20 cellular contexts compared by ENCODE assay signal in the genomic region with DNA sequence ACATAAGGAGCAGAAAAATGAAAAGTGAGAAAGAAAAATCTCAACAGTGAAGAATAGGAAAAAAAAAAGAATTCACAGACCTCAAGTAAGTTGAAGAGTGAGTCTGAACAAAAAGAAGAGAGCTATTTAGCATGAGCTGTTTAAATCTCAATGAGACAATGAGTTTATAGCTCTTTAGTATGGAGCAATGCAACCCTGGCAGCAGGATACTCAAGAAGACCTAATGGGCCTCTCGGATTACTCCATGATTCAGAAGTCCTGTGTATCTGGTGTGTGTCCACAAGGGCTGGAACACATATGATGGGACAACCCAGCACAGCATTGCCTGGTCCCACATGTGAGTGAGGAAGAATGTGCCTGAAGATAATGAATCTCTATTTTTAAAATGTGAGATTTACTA.
DNase-seq lines count a peak whose midpoint lies in the region; ATAC-seq and TF ChIP-seq lines count a peak whose summit lies in the region.
"Had no signal": no experiment of that assay in that cellular context is flagged by ENCODE, and none has a peak within 500 bp of the region (broad histone marks: within the 10 kb centered on the region; RNA-seq: fewer than 3 reads in every experiment).

No MANE protein-coding gene starts in this region.

- H3K36me3 Mint-ChIP-seq in H9 (ENCODE audit: insufficient read depth in 1 of 3, low read depth in 3 of 3), result peaks cover 0 to 9% (median 7%) of the 10 kb centered on the region in 3 experiments; a peak in 5 of 7 replicates
- no peaks in the 10 kb centered on the region for H3K36me3 Mint-ChIP-seq in neural progenitor cell
- H3K36me3 Mint-ChIP-seq: CD4-positive, CD25-positive, alpha-beta regulatory T cell had no signal

- H2BK20ac ChIP-seq in H9 (ENCODE audit: low read depth, low read length, poor library complexity, severe bottlenecking), result no peak overlapping the region

- H3F3A ChIP-seq in neural progenitor cell (ENCODE audit: low read depth), result no peaks in the 10 kb centered on the region

- H3K79me1 ChIP-seq in H9 (ENCODE audit: insufficient read depth, low read depth, low read length, poor library complexity, severe bottlenecking), result no peaks in the 10 kb centered on the region

- ATAC-seq in GM19452 (IDR thresholded peaks at IDR 0.05; ENCODE audit: unreplicated experiment), result no peak

- H3K4me1 Mint-ChIP-seq in H9, result peaks cover 15 to 18% of the 10 kb centered on the region in 2 experiments
- peaks cover 11% of the 10 kb centered on the region for H3K4me1 Mint-ChIP-seq in neural progenitor cell
- H3K4me1 Mint-ChIP-seq: B cell; CD4-positive, CD25-positive, alpha-beta regulatory T cell had no signal

- H3K4me2 ChIP-seq in H9 (ENCODE audit: insufficient read depth, insufficient read length, low read length), result no peak overlapping the region
- no peak overlapping the region for H3K4me2 ChIP-seq in neural progenitor cell
- H3K4me2 ChIP-seq: PC-9 had no signal

- H3K27me3 Mint-ChIP-seq in H9 (ENCODE audit: low read depth) (no peaks in the 10 kb centered on the region), neural progenitor cell (ENCODE audit: insufficient read depth, low read depth) (peaks cover 2% of the 10 kb centered on the region)
- H3K27me3 Mint-ChIP-seq: B cell; CD4-positive, CD25-positive, alpha-beta regulatory T cell had no signal

- no peak overlapping the region for H4K91ac ChIP-seq in H9 (ENCODE audit: insufficient read length, low read depth, low read length)

- peaks cover 0 to 5% of the 10 kb centered on the region in 2 experiments; a peak in 2 of 5 replicates for H3K9me3 Mint-ChIP-seq in H9
- no peaks in the 10 kb centered on the region for H3K9me3 Mint-ChIP-seq in neural progenitor cell
- H3K9me3 Mint-ChIP-seq: HFFc6 had no signal

- H3K9ac ChIP-seq in H9 (ENCODE audit: extremely low read depth, insufficient read length, low read length), result no peak overlapping the region
- no peak overlapping the region for H3K9ac ChIP-seq in NT2/D1 (ENCODE audit: insufficient read length, low read depth)
- no peak overlapping the region for H3K9ac ChIP-seq in neural progenitor cell

- no peaks in the 10 kb centered on the region for H3K27me3 ChIP-seq in H9 (ENCODE audit: insufficient read depth, low read length)
- H3K27me3 ChIP-seq in NT2/D1 (ENCODE audit: insufficient read depth, insufficient read length), result no peaks in the 10 kb centered on the region
- H3K27me3 ChIP-seq in neural progenitor cell, result no peaks in the 10 kb centered on the region
- H3K27me3 ChIP-seq: MG63, SJSA1 had no signal

- no peak overlapping the region for H3T11ph ChIP-seq in H9 (ENCODE audit: low read length)

- H3K4me3 ChIP-seq in NT2/D1 (ENCODE audit: insufficient read length, low read depth), result no peak overlapping the region
- no peak overlapping the region for H3K4me3 ChIP-seq in neural progenitor cell
- H3K4me3 ChIP-seq: MG63, PC-9, SJSA1 had no signal

- no peak overlapping the region for H4K5ac ChIP-seq in H9 (ENCODE audit: insufficient read length, low read depth, low read length)

- H2AFZ ChIP-seq in H9 (ENCODE audit: low read length) (no peak overlapping the region), neural progenitor cell (replicated peaks) (no peak overlapping the region)
- H2AFZ ChIP-seq: PC-9 had no signal

- no peak overlapping the region for H2BK5ac ChIP-seq in H9 (ENCODE audit: insufficient read length, low read length)

- H2BK15ac ChIP-seq in H9 (ENCODE audit: low read depth, low read length), result no peak overlapping the region

- H4K20me1 ChIP-seq in H9 (ENCODE audit: control insufficient read depth, insufficient read depth, insufficient read length), result no peaks in the 10 kb centered on the region
- no peaks in the 10 kb centered on the region for H4K20me1 ChIP-seq in neural progenitor cell (ENCODE audit: low read depth)

- no peak overlapping the region for H2AK5ac ChIP-seq in H9 (ENCODE audit: insufficient read length, low read length)

- H2BK120ac ChIP-seq in H9 (ENCODE audit: low read depth, low read length, poor library complexity, severe bottlenecking), result no peak overlapping the region

- no CpG with 5 or more reads among the region's 1 CpG for WGBS in H9 (ENCODE audit: extremely low coverage, insufficient read length, low lambda C conversion rate)

- no peak overlapping the region for H4K8ac ChIP-seq in H9 (replicated peaks; ENCODE audit: insufficient read length, low read depth, low read length)

- no peak overlapping the region for H3K56ac ChIP-seq in H9 (ENCODE audit: insufficient read length, low read depth, low read length)

- H3K79me2 ChIP-seq in H9 (ENCODE audit: insufficient read depth, low read length), result no peaks in the 10 kb centered on the region
- H3K79me2 ChIP-seq in neural progenitor cell (ENCODE audit: low read depth), result no peaks in the 10 kb centered on the region

- no peak overlapping the region for H3K18ac ChIP-seq in H9 (ENCODE audit: insufficient read length, low read depth, low read length)

- H3K9me3 ChIP-seq in H9 (ENCODE audit: control insufficient read depth, low read depth, low read length) (no peaks in the 10 kb centered on the region), NT2/D1 (ENCODE audit: insufficient read depth, low read length) (no peaks in the 10 kb centered on the region), neural progenitor cell (ENCODE audit: low read depth) (no peaks in the 10 kb centered on the region)
- H3K9me3 ChIP-seq: MG63, SJSA1 had no signal

- H3K14ac ChIP-seq in H9 (ENCODE audit: insufficient read depth, low read length), result no peak overlapping the region

- no peak overlapping the region for H3K27ac ChIP-seq in H9 (ENCODE audit: insufficient read length, low read depth, low read length)
- no peak overlapping the region for H3K27ac ChIP-seq in neural progenitor cell
- H3K27ac ChIP-seq: PC-9, SJSA1 had no signal

- H3K27ac Mint-ChIP-seq in H9 (peak overlapping the region; percentile 2 to 89 (median 17); a peak in 3 of 7 replicates), neural progenitor cell (no peak overlapping the region)
- H3K27ac Mint-ChIP-seq: B cell; CD4-positive, CD25-positive, alpha-beta regulatory T cell; HFFc6 had no signal

- H3K4me1 ChIP-seq in H9 (ENCODE audit: insufficient read depth, low read length) (no peaks in the 10 kb centered on the region; the same call in 1 of the 2 replicates), NT2/D1 (ENCODE audit: insufficient read depth, insufficient read length) (no peaks in the 10 kb centered on the region), neural progenitor cell (peaks cover 6% of the 10 kb centered on the region)
- H3K4me1 ChIP-seq: SJSA1 had no signal

- H2BK12ac ChIP-seq in H9 (ENCODE audit: insufficient read length, low read depth, low read length), result no peak overlapping the region

- TF ChIP-seq CTCF in H9 (conservative IDR thresholded peaks at IDR 0.05) (no peak), neural progenitor cell (IDR thresholded peaks at IDR 0.05) (no peak)

- H3K4me3 Mint-ChIP-seq in H9 (no peak overlapping the region), neural progenitor cell (no peak overlapping the region)
- H3K4me3 Mint-ChIP-seq: B cell; CD4-positive, CD25-positive, alpha-beta regulatory T cell; HFFc6 had no signal

- no peak overlapping the region for H3K4ac ChIP-seq in H9 (ENCODE audit: low read depth, low read length)

- DNase-seq in H9 (no peak), NT2/D1 (ENCODE audit: low read depth, low spot score) (peak; percentile 22), fibroblast of gingiva (ENCODE audit: low read depth) (peak; percentile 71), neural progenitor cell (ENCODE audit: low spot score) (peak; percentile 24), NCI-H1092 treated with DMSO at 0.1 percent for 48 hours (lab: John Stamatoyannopoulos, UW) (no peak), NCI-H2081 treated with DMSO at 0.1 percent for 48 hours (lab: John Stamatoyannopoulos, UW) (no peak)
- DNase-seq in activated CD8-positive, alpha-beta memory T cell treated with anti-CD3 and anti-CD28 coated beads, Interleukin-2, amount 50 U/mL, for 48 hours, result no peak
- DNase-seq: ACHN; CD4-positive, CD25-positive, alpha-beta regulatory T cell; DMS79; HFFc6; MG63; NCI-H1105; NCI-H1694 treated with DMSO at 0.1 percent for 48 hours; NCI-H2171; NCI-H748 treated with DMSO at 0.1 percent for 48 hours; PC-9 had no signal

- no peaks in the 10 kb centered on the region for H3K23me2 ChIP-seq in H9 (ENCODE audit: insufficient read length, low read depth, low read length, poor library complexity, severe bottlenecking)

- H3K36me3 ChIP-seq in NT2/D1 (ENCODE audit: insufficient read depth, insufficient read length, low read length), result no peaks in the 10 kb centered on the region
- H3K36me3 ChIP-seq in neural progenitor cell, result no peaks in the 10 kb centered on the region
- H3K36me3 ChIP-seq: MG63, SJSA1 had no signal

- no peak overlapping the region for H3K23ac ChIP-seq in H9 (ENCODE audit: insufficient read length, low read depth, low read length)

Comparison
In these comparisons a context has a peak if more than half of its experiments do, and no peak if none do; other contexts are left out.
1. DNase-seq: peak in NT2/D1 (single experiment), fibroblast of gingiva (single experiment) and neural progenitor cell (single experiment); none in H9 (single experiment), activated CD8-positive, alpha-beta memory T cell treated with anti-CD3 and anti-CD28 coated beads, Interleukin-2, amount 50 U/mL, for 48 hours (single experiment), NCI-H1092 treated with DMSO at 0.1 percent for 48 hours (single experiment) and NCI-H2081 treated with DMSO at 0.1 percent for 48 hours (single experiment).